ENCODE assay signal across 20 cellular contexts in genomic region chr9:89447416-89447815, GRCh38. TPM values are rescaled to one million over a fixed set of nuclear protein-coding genes. Genes with fewer than 3 reads are reported as not detected.
DNase-seq lines count a peak whose midpoint lies in the region; ATAC-seq, FAIRE-seq and TF ChIP-seq lines count a peak whose summit lies in the region.
"Had no signal": no experiment of that assay in that cellular context is flagged by ENCODE, and none has a peak within 500 bp of the region (broad histone marks: within the 10 kb centered on the region; RNA-seq: fewer than 3 reads in every experiment).

No MANE protein-coding gene starts in this region.

- no peak overlapping the region for H3K9ac ChIP-seq in H1 (replicated peaks in 1 of 4; ENCODE audit: extremely low read depth in 1 of 4, low read depth in 3 of 4, low read length in 3 of 4)

- FAIRE-seq in H1 (lab: Jason Lieb, UNC): no peak
- FAIRE-seq: keratinocyte had no signal

- no peak for DNase-seq in activated naive CD4-positive, alpha-beta T cell treated with anti-CD3 and anti-CD28 coated beads for 36 hours
- no peak for DNase-seq in activated naive CD4-positive, alpha-beta T cell treated with anti-CD3 and anti-CD28 coated beads, Interleukin-2, amount 50 U/mL, for 16 hours
- DNase-seq in activated CD8-positive, alpha-beta T cell treated with anti-CD3 and anti-CD28 coated beads, Interleukin-2, amount 10 ng/mL, durations not matched to agents 7 days and 5 days: no peak
- DNase-seq in H1 (ENCODE audit: low read depth in 1 of 2, low spot score in 2 of 2) (no peak), substantia nigra (lab: John Stamatoyannopoulos, UW) (no peak), AG08395 (ENCODE audit: low spot score) (no peak)
- no peak for DNase-seq in stimulated activated CD4-positive, alpha-beta T cell treated with anti-CD3 and anti-CD28 coated beads, Interleukin-1b, Interleukin-23, amount 100 ng/mL, for 48 hours
- DNase-seq: adrenal gland; central memory CD4-positive, alpha-beta T cell; IMR-90; mesendoderm; MM.1S; NCI-H1694 treated with DMSO at 0.1 percent for 48 hours; NCI-H345; stimulated activated CD4-positive, alpha-beta T cell treated with anti-CD3 and anti-CD28 coated beads, Interleukin-15, amount 100 ng/mL, for 24 hours; SW 1271; WERI-Rb-1 had no signal

- peak overlapping the region; percentile 66 for H3K27ac Mint-ChIP-seq in activated naive CD4-positive, alpha-beta T cell treated with anti-CD3 and anti-CD28 coated beads for 36 hours
- peak overlapping the region; percentile 82 for H3K27ac Mint-ChIP-seq in activated CD8-positive, alpha-beta T cell treated with anti-CD3 and anti-CD28 coated beads, Interleukin-2, amount 10 ng/mL, durations not matched to agents 7 days and 5 days

- peaks cover 6 to 8% of the 10 kb centered on the region in 2 experiments for H4K20me1 ChIP-seq in H1 (replicated peaks in 1 of 2; ENCODE audit: control insufficient read depth in 1 of 2, insufficient read depth in 2 of 2, low read length in 2 of 2)

- CTCF ChIA-PET in activated naive CD4-positive, alpha-beta T cell treated with anti-CD3 and anti-CD28 coated beads for 36 hours (lab: Charles Lee): interaction anchor here (0.8 to 3.1 kb wide), 2 partner anchors 8 to 101 kb away, joined by 3 to 20 read pairs; no protein-coding TSS in a partner anchor
- CTCF ChIA-PET in activated CD8-positive, alpha-beta T cell treated with anti-CD3 and anti-CD28 coated beads, Interleukin-2, amount 10 ng/mL, durations not matched to agents 7 days and 5 days (lab: Charles Lee): interaction anchor here (5.3 kb wide), 1 partner anchor 102 kb away, joined by 31 read pairs; no protein-coding TSS in a partner anchor
- CTCF ChIA-PET in H1 (lab: Charles Lee; ENCODE audit: partially characterized antibody): interaction anchor here (0.9 to 3.1 kb wide), 3 partner anchors 18 to 101 kb away, joined by 3 to 19 read pairs (median 4); no protein-coding TSS in a partner anchor

- no peak overlapping the region for H2AFZ ChIP-seq in H1 (ENCODE audit: low read length)

- no peak overlapping the region for H3K4me3 ChIP-seq in H1 (ENCODE audit: extremely low read depth in 1 of 4, insufficient read depth in 2 of 4, low read depth in 3 of 4, low read length in 4 of 4)
- H3K4me3 ChIP-seq: adrenal gland, right atrium auricular region had no signal

- intact Hi-C loops in activated naive CD4-positive, alpha-beta T cell treated with anti-CD3 and anti-CD28 coated beads for 36 hours (cut with micrococcal nuclease): no loop called here

- H3K79me2 ChIP-seq in H1 (ENCODE audit: control insufficient read depth in 1 of 2, insufficient read depth in 2 of 2, low read length in 2 of 2): peaks cover 0 to 29% of the 10 kb centered on the region in 2 experiments; a peak in 2 of 4 replicates

- H3K4me2 ChIP-seq in H1 (ENCODE audit: insufficient read depth in 1 of 2, low read depth in 2 of 2, low read length in 2 of 2): no peak overlapping the region

- H2BK5ac ChIP-seq in H1 (ENCODE audit: low read depth, low read length): peak overlapping the region; percentile 48; the same call in 1 of the 2 replicates

- no peak overlapping the region for H2AK5ac ChIP-seq in H1 (ENCODE audit: low read depth, low read length)

- H3K4me1 ChIP-seq in H1 (replicated peaks in 1 of 4; ENCODE audit: control insufficient read depth in 3 of 4, insufficient read depth in 4 of 4, low read length in 3 of 4): peaks cover 0 to 11% (median 0%) of the 10 kb centered on the region in 4 experiments; a peak in 2 of 7 replicates

- H3K23me2 ChIP-seq in H1 (ENCODE audit: low read depth, low read length): no peaks in the 10 kb centered on the region

- no peak overlapping the region for H3K56ac ChIP-seq in H1 (replicated peaks; ENCODE audit: insufficient read length, low read depth, low read length)

- H2BK15ac ChIP-seq in H1 (ENCODE audit: low read length): no peak overlapping the region

- H3K14ac ChIP-seq in H1 (ENCODE audit: insufficient read length): no peak overlapping the region

- no peak for TF ChIP-seq RAD21 in H1 (IDR thresholded peaks at IDR 0.05 in 1 of 2, conservative IDR thresholded peaks at IDR 0.05 in 1 of 2; ENCODE audit: low read depth in 2 of 2, low read length in 2 of 2)

- no peaks in the 10 kb centered on the region for H3K27me3 ChIP-seq in H1 (replicated peaks in 1 of 4; ENCODE audit: control insufficient read depth in 3 of 4, extremely low read depth in 1 of 4, insufficient read depth in 3 of 4, low read length in 3 of 4)
- H3K27me3 ChIP-seq: adrenal gland, right atrium auricular region had no signal

- H3K9me3 ChIP-seq in H1 (ENCODE audit: insufficient read depth in 2 of 2, low read depth in 1 of 2, low read length in 1 of 2): no peaks in the 10 kb centered on the region
- H3K9me3 ChIP-seq: adrenal gland, right atrium auricular region had no signal

- TF ChIP-seq POLR2A in H1 (IDR thresholded peaks at IDR 0.05; ENCODE audit: control extremely low read depth in 1 of 2, low read depth in 2 of 2, low read length in 2 of 2): no peak

- no peak overlapping the region for H3K27ac ChIP-seq in H1 (ENCODE audit: low read depth, low read length)
- peak overlapping the region; percentile 99 for H3K27ac ChIP-seq in substantia nigra (ENCODE audit: low read depth, low read length, poor library complexity, severe bottlenecking)
- H3K27ac ChIP-seq: adrenal gland, right atrium auricular region, WERI-Rb-1 had no signal

- peaks cover 93% of the 10 kb centered on the region for H3K4me1 Mint-ChIP-seq in activated naive CD4-positive, alpha-beta T cell treated with anti-CD3 and anti-CD28 coated beads for 36 hours (ENCODE audit: low read depth)
- H3K4me1 Mint-ChIP-seq in activated CD8-positive, alpha-beta T cell treated with anti-CD3 and anti-CD28 coated beads, Interleukin-2, amount 10 ng/mL, durations not matched to agents 7 days and 5 days (ENCODE audit: low read depth): peaks cover 97% of the 10 kb centered on the region

- no peak overlapping the region for H3K4me3 Mint-ChIP-seq in activated naive CD4-positive, alpha-beta T cell treated with anti-CD3 and anti-CD28 coated beads for 36 hours
- H3K4me3 Mint-ChIP-seq in activated CD8-positive, alpha-beta T cell treated with anti-CD3 and anti-CD28 coated beads, Interleukin-2, amount 10 ng/mL, durations not matched to agents 7 days and 5 days: no peak overlapping the region

- H3K79me1 ChIP-seq in H1 (ENCODE audit: low read depth, low read length): peaks cover 12% of the 10 kb centered on the region; the same call in 1 of the 2 replicates

- no peak for ATAC-seq in activated CD8-positive, alpha-beta T cell treated with anti-CD3 and anti-CD28 coated beads, Interleukin-2, amount 10 ng/mL, durations not matched to agents 7 days and 5 days
- ATAC-seq in GM19324 (IDR thresholded peaks at IDR 0.05; ENCODE audit: low FRiP score, unreplicated experiment): no peak

- H3K36me3 Mint-ChIP-seq in activated naive CD4-positive, alpha-beta T cell treated with anti-CD3 and anti-CD28 coated beads for 36 hours (ENCODE audit: low read depth): peaks cover 44% of the 10 kb centered on the region
- H3K36me3 Mint-ChIP-seq in activated CD8-positive, alpha-beta T cell treated with anti-CD3 and anti-CD28 coated beads, Interleukin-2, amount 10 ng/mL, durations not matched to agents 7 days and 5 days (ENCODE audit: low read depth): peaks cover 80% of the 10 kb centered on the region

- no peak overlapping the region for H3K4ac ChIP-seq in H1 (replicated peaks; ENCODE audit: insufficient read length, low read depth, low read length)

- no peaks in the 10 kb centered on the region for H3K9me3 Mint-ChIP-seq in activated naive CD4-positive, alpha-beta T cell treated with anti-CD3 and anti-CD28 coated beads for 36 hours
- H3K9me3 Mint-ChIP-seq in activated CD8-positive, alpha-beta T cell treated with anti-CD3 and anti-CD28 coated beads, Interleukin-2, amount 10 ng/mL, durations not matched to agents 7 days and 5 days (ENCODE audit: insufficient read depth): no peaks in the 10 kb centered on the region

- H2BK12ac ChIP-seq in H1 (ENCODE audit: low read depth, low read length): no peak overlapping the region

- TF ChIP-seq CTCF in H1 (IDR thresholded peaks at IDR 0.05; ENCODE audit: control extremely low read depth in 1 of 3, insufficient read depth in 1 of 3, low read depth in 1 of 3, low read length in 3 of 3): no peak

- WGBS in H1 (ENCODE audit: extremely low coverage in 1 of 2, insufficient coverage in 1 of 2, insufficient read length in 1 of 2, insufficient replicate concordance in 2 of 2, low coverage in 1 of 2, low lambda C conversion rate in 2 of 2, missing lambda C conversion rate in 1 of 2), 2 experiments: 86% methylated on average over 8 of the region's 8 CpGs; no CpG with 5 or more reads in 1 of the 2 experiments

- no peak for TF ChIP-seq EP300 in H1 (IDR thresholded peaks at IDR 0.05; ENCODE audit: borderline replicate concordance in 1 of 2, low read depth in 2 of 2, low read length in 2 of 2)

- H3K18ac ChIP-seq in H1 (ENCODE audit: extremely low read depth, low read length): no peak overlapping the region

- 0 out of 2 replicates have a peak overlapping the region, but pooled peaks have one; percentile 57 for H4K8ac ChIP-seq in H1 (ENCODE audit: extremely low read depth, insufficient read depth, low read length)

- no peak overlapping the region for H2BK20ac ChIP-seq in H1 (ENCODE audit: low read length)

- H2BK120ac ChIP-seq in H1 (replicated peaks; ENCODE audit: low read depth, low read length): no peak overlapping the region

- H4K5ac ChIP-seq in H1 (ENCODE audit: insufficient read length, low read depth, low read length): no peak overlapping the region

- H3K27me3 Mint-ChIP-seq in activated naive CD4-positive, alpha-beta T cell treated with anti-CD3 and anti-CD28 coated beads for 36 hours (ENCODE audit: low read depth): no peaks in the 10 kb centered on the region
- H3K27me3 Mint-ChIP-seq in activated CD8-positive, alpha-beta T cell treated with anti-CD3 and anti-CD28 coated beads, Interleukin-2, amount 10 ng/mL, durations not matched to agents 7 days and 5 days (ENCODE audit: low read depth): no peaks in the 10 kb centered on the region

- H3K36me3 ChIP-seq in H1 (ENCODE audit: control insufficient read depth in 2 of 4, insufficient read depth in 4 of 4, low read length in 3 of 4): peaks cover 0 to 2% (median 0%) of the 10 kb centered on the region in 4 experiments; a peak in 2 of 8 replicates
- H3K36me3 ChIP-seq: adrenal gland, right atrium auricular region, WERI-Rb-1 had no signal

- no peak overlapping the region for H3K23ac ChIP-seq in H1 (ENCODE audit: insufficient read length)

- H4K91ac ChIP-seq in H1 (replicated peaks; ENCODE audit: insufficient read length, low read length): no peak overlapping the region

- POLR2A ChIA-PET in activated CD8-positive, alpha-beta T cell treated with anti-CD3 and anti-CD28 coated beads, Interleukin-2, amount 10 ng/mL, durations not matched to agents 7 days and 5 days (lab: Charles Lee): no interaction called here
- POLR2A ChIA-PET in H1 (lab: Charles Lee; ENCODE audit: partially characterized antibody): interaction anchor here (1.4 kb wide), 1 partner anchor 12 kb away, joined by 4 read pairs; no protein-coding TSS in a partner anchor

RNA-seq across cellular contexts. Expression of gene SEMA4D, which starts 50.5 kb away (rescaled TPM):
- total RNA-seq in activated naive CD4-positive, alpha-beta T cell treated with anti-CD3 and anti-CD28 coated beads for 36 hours: 100 to 1,000 TPM; 156 to 160 TPM
- total RNA-seq in activated CD8-positive, alpha-beta T cell treated with anti-CD3 and anti-CD28 coated beads, Interleukin-2, amount 10 ng/mL, durations not matched to agents 7 days and 5 days: 100 to 1,000 TPM; 314 to 321 TPM
- total RNA-seq in H1 (2021; fragmentation: NEBNext Ultra II Directional; extraction: Animal tissue kit (Norgen Biotek cat#: 25700)): 63.1 and 70.4 TPM in 2 replicates
- polyA plus RNA-seq in H1 (2011; rRNA removed): 21.0 and 34.3 TPM in 2 replicates
- 22.5 TPM for polyA plus RNA-seq in H1 (2011; cell fraction: cytosol; rRNA removed)
- 77.9 TPM for polyA plus RNA-seq in H1 (2011; cell fraction: nucleus; rRNA removed)
- 37.1 to 43.6 TPM (median 42.0 TPM) in 4 replicates for polyA plus RNA-seq in H1 (2012, experiment 1 of 2)
- polyA plus RNA-seq in H1 (2012, experiment 2 of 2): 17.8 TPM
- polyA plus RNA-seq in H1 (2013, experiment 1 of 2): 49.6 TPM
- 47.0 TPM for polyA plus RNA-seq in H1 (2013, experiment 2 of 2)
- polyA minus RNA-seq in H1 (2011; rRNA and poly(A)+ RNA removed): 28.5 and 31.1 TPM in 2 replicates
- polyA minus RNA-seq in H1 (2011; cell fraction: cytosol; rRNA and poly(A)+ RNA removed): 39.3 TPM
- polyA minus RNA-seq in H1 (2011; cell fraction: nucleus; rRNA and poly(A)+ RNA removed): 60.8 TPM
